Comparison of ENCODE assay signal across 2 cellular contexts in the genomic region with DNA sequence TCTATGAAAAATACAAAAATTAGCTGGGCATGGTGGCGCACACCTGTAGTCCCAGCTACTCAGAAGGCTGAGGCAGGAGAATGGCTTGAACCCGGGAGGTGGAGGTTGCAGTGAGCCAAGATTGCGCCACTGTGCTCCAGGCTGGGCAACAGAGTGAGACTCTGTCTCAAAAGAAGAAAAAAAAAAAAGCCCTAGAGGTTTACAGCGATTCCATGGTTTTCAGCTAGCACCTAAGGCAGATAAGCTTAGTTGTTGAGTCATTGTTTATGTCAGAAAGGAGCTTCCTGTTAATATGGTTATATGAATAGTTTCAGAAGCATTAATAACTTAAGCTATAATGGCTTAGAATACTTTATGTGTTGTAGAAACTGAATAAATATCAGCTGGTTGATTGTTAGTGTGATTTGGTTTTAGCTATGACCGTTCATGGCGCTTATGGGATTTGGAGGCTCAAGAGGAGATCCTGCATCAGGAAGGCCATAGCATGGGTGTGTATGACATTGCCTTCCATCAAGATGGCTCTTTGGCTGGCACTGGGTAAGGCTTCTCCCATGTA.
TF ChIP-seq lines count a peak whose summit lies in the region.

No MANE protein-coding gene starts in this region.

TF ChIP-seq in endothelial cell of umbilical vein, 7 proteins besides CTCF, POLR2A, EP300 and RAD21:
- TF ChIP-seq FOS (IDR thresholded peaks at IDR 0.05; ENCODE audit: borderline replicate concordance, insufficient read depth, low read length) (peak; percentile 7), MAX (IDR thresholded peaks at IDR 0.05; ENCODE audit: insufficient read depth, insufficient read length) (no peak), MYC (IDR thresholded peaks at IDR 0.05; ENCODE audit: low read depth, low read length) (no peak)
TF ChIP-seq in endothelial cell of umbilical vein: peak in this region for 1.

TF ChIP-seq in GM23338, 12 proteins besides CTCF, POLR2A, EP300 and RAD21:
- no peak for TF ChIP-seq EZH2phosphoT487 (IDR thresholded peaks at IDR 0.05; ENCODE audit: unreplicated experiment)
- no peak for TF ChIP-seq ETS1 (IDR thresholded peaks at IDR 0.05)
- no peak for TF ChIP-seq JUNB (IDR thresholded peaks at IDR 0.05; ENCODE audit: unreplicated experiment)
- TF ChIP-seq POLR2AphosphoS5 (IDR thresholded peaks at IDR 0.05; ENCODE audit: low read depth), result no peak
- no peak for TF ChIP-seq ZNF331 (CRISPR knock-in tag; IDR thresholded peaks at IDR 0.05; ENCODE audit: low read depth)
- TF ChIP-seq NANOG (IDR thresholded peaks at IDR 0.05; ENCODE audit: borderline replicate concordance), result no peak
- TF ChIP-seq, protein P1, sequence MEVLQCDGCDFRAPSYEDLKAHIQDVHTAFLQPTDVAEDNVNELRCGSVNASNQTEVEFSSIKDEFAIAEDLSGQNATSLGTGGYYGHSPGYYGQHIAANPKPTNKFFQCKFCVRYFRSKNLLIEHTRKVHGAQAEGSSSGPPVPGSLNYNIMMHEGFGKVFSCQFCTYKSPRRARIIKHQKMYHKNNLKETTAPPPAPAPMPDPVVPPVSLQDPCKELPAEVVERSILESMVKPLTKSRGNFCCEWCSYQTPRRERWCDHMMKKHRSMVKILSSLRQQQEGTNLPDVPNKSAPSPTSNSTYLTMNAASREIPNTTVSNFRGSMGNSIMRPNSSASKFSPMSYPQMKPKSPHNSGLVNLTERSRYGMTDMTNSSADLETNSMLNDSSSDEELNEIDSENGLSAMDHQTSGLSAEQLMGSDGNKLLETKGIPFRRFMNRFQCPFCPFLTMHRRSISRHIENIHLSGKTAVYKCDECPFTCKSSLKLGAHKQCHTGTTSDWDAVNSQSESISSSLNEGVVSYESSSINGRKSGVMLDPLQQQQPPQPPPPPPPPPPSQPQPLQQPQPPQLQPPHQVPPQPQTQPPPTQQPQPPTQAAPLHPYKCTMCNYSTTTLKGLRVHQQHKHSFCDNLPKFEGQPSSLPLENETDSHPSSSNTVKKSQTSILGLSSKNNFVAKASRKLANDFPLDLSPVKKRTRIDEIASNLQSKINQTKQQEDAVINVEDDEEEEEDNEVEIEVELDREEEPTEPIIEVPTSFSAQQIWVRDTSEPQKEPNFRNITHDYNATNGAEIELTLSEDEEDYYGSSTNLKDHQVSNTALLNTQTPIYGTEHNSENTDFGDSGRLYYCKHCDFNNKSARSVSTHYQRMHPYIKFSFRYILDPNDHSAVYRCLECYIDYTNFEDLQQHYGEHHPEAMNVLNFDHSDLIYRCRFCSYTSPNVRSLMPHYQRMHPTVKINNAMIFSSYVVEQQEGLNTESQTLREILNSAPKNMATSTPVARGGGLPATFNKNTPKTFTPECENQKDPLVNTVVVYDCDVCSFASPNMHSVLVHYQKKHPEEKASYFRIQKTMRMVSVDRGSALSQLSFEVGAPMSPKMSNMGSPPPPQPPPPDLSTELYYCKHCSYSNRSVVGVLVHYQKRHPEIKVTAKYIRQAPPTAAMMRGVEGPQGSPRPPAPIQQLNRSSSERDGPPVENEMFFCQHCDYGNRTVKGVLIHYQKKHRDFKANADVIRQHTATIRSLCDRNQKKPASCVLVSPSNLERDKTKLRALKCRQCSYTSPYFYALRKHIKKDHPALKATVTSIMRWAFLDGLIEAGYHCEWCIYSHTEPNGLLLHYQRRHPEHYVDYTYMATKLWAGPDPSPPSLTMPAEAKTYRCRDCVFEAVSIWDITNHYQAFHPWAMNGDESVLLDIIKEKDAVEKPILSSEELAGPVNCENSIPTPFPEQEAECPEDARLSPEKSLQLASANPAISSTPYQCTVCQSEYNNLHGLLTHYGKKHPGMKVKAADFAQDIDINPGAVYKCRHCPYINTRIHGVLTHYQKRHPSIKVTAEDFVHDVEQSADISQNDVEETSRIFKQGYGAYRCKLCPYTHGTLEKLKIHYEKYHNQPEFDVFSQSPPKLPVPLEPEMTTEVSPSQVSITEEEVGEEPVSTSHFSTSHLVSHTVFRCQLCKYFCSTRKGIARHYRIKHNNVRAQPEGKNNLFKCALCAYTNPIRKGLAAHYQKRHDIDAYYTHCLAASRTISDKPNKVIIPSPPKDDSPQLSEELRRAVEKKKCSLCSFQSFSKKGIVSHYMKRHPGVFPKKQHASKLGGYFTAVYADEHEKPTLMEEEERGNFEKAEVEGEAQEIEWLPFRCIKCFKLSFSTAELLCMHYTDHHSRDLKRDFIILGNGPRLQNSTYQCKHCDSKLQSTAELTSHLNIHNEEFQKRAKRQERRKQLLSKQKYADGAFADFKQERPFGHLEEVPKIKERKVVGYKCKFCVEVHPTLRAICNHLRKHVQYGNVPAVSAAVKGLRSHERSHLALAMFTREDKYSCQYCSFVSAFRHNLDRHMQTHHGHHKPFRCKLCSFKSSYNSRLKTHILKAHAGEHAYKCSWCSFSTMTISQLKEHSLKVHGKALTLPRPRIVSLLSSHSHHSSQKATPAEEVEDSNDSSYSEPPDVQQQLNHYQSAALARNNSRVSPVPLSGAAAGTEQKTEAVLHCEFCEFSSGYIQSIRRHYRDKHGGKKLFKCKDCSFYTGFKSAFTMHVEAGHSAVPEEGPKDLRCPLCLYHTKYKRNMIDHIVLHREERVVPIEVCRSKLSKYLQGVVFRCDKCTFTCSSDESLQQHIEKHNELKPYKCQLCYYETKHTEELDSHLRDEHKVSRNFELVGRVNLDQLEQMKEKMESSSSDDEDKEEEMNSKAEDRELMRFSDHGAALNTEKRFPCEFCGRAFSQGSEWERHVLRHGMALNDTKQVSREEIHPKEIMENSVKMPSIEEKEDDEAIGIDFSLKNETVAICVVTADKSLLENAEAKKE (CRISPR knock-in tag; IDR thresholded peaks at IDR 0.05), result no peak
- no peak for TF ChIP-seq CREB1 (CRISPR knock-in tag; IDR thresholded peaks at IDR 0.05; ENCODE audit: low read depth)
- TF ChIP-seq, protein P2, sequence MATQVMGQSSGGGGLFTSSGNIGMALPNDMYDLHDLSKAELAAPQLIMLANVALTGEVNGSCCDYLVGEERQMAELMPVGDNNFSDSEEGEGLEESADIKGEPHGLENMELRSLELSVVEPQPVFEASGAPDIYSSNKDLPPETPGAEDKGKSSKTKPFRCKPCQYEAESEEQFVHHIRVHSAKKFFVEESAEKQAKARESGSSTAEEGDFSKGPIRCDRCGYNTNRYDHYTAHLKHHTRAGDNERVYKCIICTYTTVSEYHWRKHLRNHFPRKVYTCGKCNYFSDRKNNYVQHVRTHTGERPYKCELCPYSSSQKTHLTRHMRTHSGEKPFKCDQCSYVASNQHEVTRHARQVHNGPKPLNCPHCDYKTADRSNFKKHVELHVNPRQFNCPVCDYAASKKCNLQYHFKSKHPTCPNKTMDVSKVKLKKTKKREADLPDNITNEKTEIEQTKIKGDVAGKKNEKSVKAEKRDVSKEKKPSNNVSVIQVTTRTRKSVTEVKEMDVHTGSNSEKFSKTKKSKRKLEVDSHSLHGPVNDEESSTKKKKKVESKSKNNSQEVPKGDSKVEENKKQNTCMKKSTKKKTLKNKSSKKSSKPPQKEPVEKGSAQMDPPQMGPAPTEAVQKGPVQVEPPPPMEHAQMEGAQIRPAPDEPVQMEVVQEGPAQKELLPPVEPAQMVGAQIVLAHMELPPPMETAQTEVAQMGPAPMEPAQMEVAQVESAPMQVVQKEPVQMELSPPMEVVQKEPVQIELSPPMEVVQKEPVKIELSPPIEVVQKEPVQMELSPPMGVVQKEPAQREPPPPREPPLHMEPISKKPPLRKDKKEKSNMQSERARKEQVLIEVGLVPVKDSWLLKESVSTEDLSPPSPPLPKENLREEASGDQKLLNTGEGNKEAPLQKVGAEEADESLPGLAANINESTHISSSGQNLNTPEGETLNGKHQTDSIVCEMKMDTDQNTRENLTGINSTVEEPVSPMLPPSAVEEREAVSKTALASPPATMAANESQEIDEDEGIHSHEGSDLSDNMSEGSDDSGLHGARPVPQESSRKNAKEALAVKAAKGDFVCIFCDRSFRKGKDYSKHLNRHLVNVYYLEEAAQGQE (IDR thresholded peaks at IDR 0.05; ENCODE audit: unreplicated experiment), result no peak
- TF ChIP-seq STAT1 (IDR thresholded peaks at IDR 0.05; ENCODE audit: unreplicated experiment), result no peak
- TF ChIP-seq EZH2 (IDR thresholded peaks at IDR 0.05; ENCODE audit: low read depth, unreplicated experiment), result no peak
